ENCODE assay signal across 1 cellular context in genomic region chr5:34563269-34563668, GRCh38.
TF ChIP-seq lines count a peak whose summit lies in the region.

No MANE protein-coding gene starts in this region.

TF ChIP-seq in SK-N-SH treated with all-trans-retinoic acid at 6 μM for 48 hours, 23 proteins besides CTCF, POLR2A, EP300 and RAD21 (continued from another document):
- no peak for TF ChIP-seq CSRNP3 (CRISPR knock-in tag; IDR thresholded peaks at IDR 0.05)
- no peak for TF ChIP-seq TOX (CRISPR knock-in tag; IDR thresholded peaks at IDR 0.05; ENCODE audit: borderline replicate concordance)
- TF ChIP-seq CREB5 (CRISPR knock-in tag; IDR thresholded peaks at IDR 0.05; ENCODE audit: low read depth), result no peak
- TF ChIP-seq ARNTL (CRISPR knock-in tag; IDR thresholded peaks at IDR 0.05; ENCODE audit: borderline replicate concordance, low read depth), result no peak
- TF ChIP-seq ISL1 (CRISPR knock-in tag; IDR thresholded peaks at IDR 0.05), result no peak
- TF ChIP-seq ZNF565 (CRISPR knock-in tag; conservative IDR thresholded peaks at IDR 0.05; ENCODE audit: low read depth), result no peak
- no peak for TF ChIP-seq RARB (CRISPR knock-in tag; IDR thresholded peaks at IDR 0.05)
- TF ChIP-seq CSDC2 (CRISPR knock-in tag; IDR thresholded peaks at IDR 0.05), result no peak
- TF ChIP-seq ZC3H10 (CRISPR knock-in tag; IDR thresholded peaks at IDR 0.05), result no peak
- TF ChIP-seq TSHZ2 (CRISPR knock-in tag; IDR thresholded peaks at IDR 0.05), result no peak
- no peak for TF ChIP-seq GLIS3 (CRISPR knock-in tag; IDR thresholded peaks at IDR 0.05)
- TF ChIP-seq SNAI2 (CRISPR knock-in tag; IDR thresholded peaks at IDR 0.05), result no peak
- no peak for TF ChIP-seq ZNF70 (CRISPR knock-in tag; IDR thresholded peaks at IDR 0.05)
